15 cellular contexts compared by ENCODE assay signal in the genomic region with DNA sequence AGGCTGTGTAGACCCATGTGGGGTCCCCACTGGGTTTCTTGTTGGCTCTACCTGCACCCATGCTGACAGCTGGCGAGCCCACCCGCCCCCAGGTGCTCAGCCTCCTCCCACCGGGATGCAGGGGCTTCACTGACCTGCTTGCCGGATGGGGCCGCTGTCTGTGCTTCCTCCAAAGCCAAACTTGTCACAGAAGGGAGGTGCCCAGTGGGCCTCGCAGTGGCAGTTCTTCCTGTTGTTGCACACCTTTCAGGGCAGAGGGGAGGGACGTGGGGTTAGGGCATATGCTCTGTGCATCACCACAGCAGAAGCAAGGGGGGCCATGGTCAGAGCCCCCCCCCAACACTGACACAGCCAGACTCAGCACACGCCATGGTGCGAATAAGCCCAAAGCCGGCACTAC.
A peak's percentile ranks its signal among the peaks of the same experiment; 100 is the strongest.
DNase-seq lines count a peak whose midpoint lies in the region; TF ChIP-seq lines count a peak whose summit lies in the region.
"Had no signal": no experiment of that assay in that cellular context is flagged by ENCODE, and none has a peak within 500 bp of the region (broad histone marks: within the 10 kb centered on the region; RNA-seq: fewer than 3 reads in every experiment).

No MANE protein-coding gene starts in this region.

- no peak for DNase-seq in endothelial cell (ENCODE audit: low spot score)
- DNase-seq in trophoblast cell: no peak
- DNase-seq in activated T-cell treated with anti-CD3 and anti-CD28 coated beads, Interleukin-2, amount 50 U/mL, for 1 hour: no peak
- no peak for DNase-seq in ovary
- no peak for DNase-seq in activated T-cell treated with anti-CD3 and anti-CD28 coated beads, Interleukin-2, amount 50 U/mL, for 48 hours
- DNase-seq: EL; NCI-H187; NCI-H446; NK-92 treated with Interleukin-12 subunit alpha and Interleukin-12 subunit beta, amount 100 ng/mL, for 24 hours; OCI-M1 had no signal

- H3K9ac ChIP-seq in BLaER1 treated with 17β-estradiol and CSF1 and Interleukin-3, amounts not matched to agents 10 nM and 100 nM: no peak overlapping the region
- H3K9ac ChIP-seq in trophoblast cell (ENCODE audit: low read length): no peak overlapping the region

- no peak overlapping the region for H2AK5ac ChIP-seq in trophoblast cell (ENCODE audit: low read length)

- peaks cover 0 to 4% (median 0%) of the 10 kb centered on the region in 3 donors for H3K9me3 Mint-ChIP-seq in IgD-negative memory B cell
- no peaks in the 10 kb centered on the region for H3K9me3 Mint-ChIP-seq in endothelial cell (ENCODE audit: unreplicated experiment)

- H2AFZ ChIP-seq in trophoblast cell (ENCODE audit: insufficient read depth, low read length, poor library complexity): no peak overlapping the region

- H3K4me3 Mint-ChIP-seq in IgD-negative memory B cell: no peak overlapping the region
- H3K4me3 Mint-ChIP-seq in endothelial cell (ENCODE audit: unreplicated experiment): no peak overlapping the region

- no peaks in the 10 kb centered on the region for H3K36me3 ChIP-seq in BLaER1 treated with 17β-estradiol and CSF1 and Interleukin-3, amounts not matched to agents 10 nM and 100 nM
- H3K36me3 ChIP-seq in trophoblast cell (ENCODE audit: control insufficient read depth in 1 of 2, insufficient read depth in 2 of 2, low read length in 2 of 2) (peaks cover 0 to 2% of the 10 kb centered on the region in 2 experiments), ovary (no peaks in the 10 kb centered on the region)

- H3K4me2 ChIP-seq in BLaER1 treated with 17β-estradiol and CSF1 and Interleukin-3, amounts not matched to agents 10 nM and 100 nM: peak overlapping the region in 9 of 11 experiments; percentile 51 to 86 (median 74); a peak in 14 of 22 replicates
- H3K4me2 ChIP-seq in trophoblast cell (ENCODE audit: low read length): no peak overlapping the region
- H3K4me2 ChIP-seq: A549 had no signal

- H3K4me1 ChIP-seq in BLaER1 treated with 17β-estradiol and CSF1 and Interleukin-3, amounts not matched to agents 10 nM and 100 nM: peaks cover 22 to 27% (median 25%) of the 10 kb centered on the region in 10 experiments
- H3K4me1 ChIP-seq in trophoblast cell (ENCODE audit: control insufficient read depth in 1 of 2, insufficient read depth in 2 of 2, low read length in 2 of 2) (peaks cover 0 to 8% of the 10 kb centered on the region in 2 experiments), ovary (ENCODE audit: insufficient read depth) (peaks cover 4% of the 10 kb centered on the region)

- H4K20me1 ChIP-seq in BLaER1 treated with 17β-estradiol and CSF1 and Interleukin-3, amounts not matched to agents 10 nM and 100 nM: no peaks in the 10 kb centered on the region

- peak overlapping the region; percentile 95 to 100 (median 100) for H3K27ac Mint-ChIP-seq in IgD-negative memory B cell
- peak overlapping the region; percentile 100 for H3K27ac Mint-ChIP-seq in endothelial cell (ENCODE audit: unreplicated experiment)

- TF ChIP-seq EP300 in ovary (IDR thresholded peaks at IDR 0.05): no peak

- no peaks in the 10 kb centered on the region for H3K79me1 ChIP-seq in trophoblast cell (ENCODE audit: low read length)

- no peak overlapping the region for H3K14ac ChIP-seq in trophoblast cell (ENCODE audit: low read length)

- H4K8ac ChIP-seq in trophoblast cell (ENCODE audit: low read depth, low read length): no peak overlapping the region

- peaks cover 3% of the 10 kb centered on the region for H3K36me3 Mint-ChIP-seq in IgD-negative memory B cell
- peaks cover 26% of the 10 kb centered on the region for H3K36me3 Mint-ChIP-seq in endothelial cell (ENCODE audit: low read depth, unreplicated experiment)

- H3K4ac ChIP-seq in trophoblast cell (ENCODE audit: low read depth, low read length): no peak overlapping the region

- TF ChIP-seq CTCF in endothelial cell (IDR thresholded peaks at IDR 0.05; ENCODE audit: unreplicated experiment) (no peak), ovary (IDR thresholded peaks at IDR 0.05) (no peak)

- H2BK12ac ChIP-seq in trophoblast cell (ENCODE audit: low read length): no peak overlapping the region

- H3K27me3 ChIP-seq in BLaER1 treated with 17β-estradiol and CSF1 and Interleukin-3, amounts not matched to agents 10 nM and 100 nM: no peaks in the 10 kb centered on the region
- no peaks in the 10 kb centered on the region for H3K27me3 ChIP-seq in trophoblast cell (ENCODE audit: insufficient read depth, low read length)
- H3K27me3 ChIP-seq in ovary: no peaks in the 10 kb centered on the region

- no peak overlapping the region for H4K91ac ChIP-seq in trophoblast cell (ENCODE audit: low read depth, low read length)

- no peaks in the 10 kb centered on the region for H3K79me2 ChIP-seq in trophoblast cell (ENCODE audit: control insufficient read depth, insufficient read depth, low read length, poor library complexity)

- H2BK120ac ChIP-seq in trophoblast cell (ENCODE audit: insufficient read depth, low read length, poor library complexity): no peak overlapping the region

- H3K27ac ChIP-seq in BLaER1 treated with 17β-estradiol and CSF1 and Interleukin-3, amounts not matched to agents 10 nM and 100 nM: peak overlapping the region in 4 of 11 experiments; percentile 73 to 86 (median 80); a peak in 5 of 22 replicates
- H3K27ac ChIP-seq in trophoblast cell (ENCODE audit: low read depth, low read length) (no peak overlapping the region), ovary (no peak overlapping the region)
- H3K27ac ChIP-seq: A549, C4-2B had no signal

- H3K9me3 ChIP-seq in BLaER1 treated with 17β-estradiol and CSF1 and Interleukin-3, amounts not matched to agents 10 nM and 100 nM (replicated peaks in 1 of 11): no peaks in the 10 kb centered on the region
- H3K9me3 ChIP-seq in trophoblast cell (ENCODE audit: insufficient read depth, low read depth, low read length): peaks cover 8% of the 10 kb centered on the region
- H3K9me3 ChIP-seq in ovary: no peaks in the 10 kb centered on the region
- H3K9me3 ChIP-seq: A549 had no signal

- H4K12ac ChIP-seq in trophoblast cell (ENCODE audit: low read depth, low read length): no peak overlapping the region

- WGBS in trophoblast cell (ENCODE audit: extremely low coverage, insufficient coverage, insufficient read length): no CpG with 5 or more reads among the region's 10 CpGs
- 86 to 94% (median 88%) methylated on average over 10 of the region's 10 CpGs for WGBS in ovary, 3 donors

- no peak overlapping the region for H3K4me3 ChIP-seq in BLaER1 treated with 17β-estradiol and CSF1 and Interleukin-3, amounts not matched to agents 10 nM and 100 nM
- H3K4me3 ChIP-seq in trophoblast cell (ENCODE audit: low read depth, low read length): peak overlapping the region; percentile 26
- H3K4me3 ChIP-seq in ovary: no peak overlapping the region
- H3K4me3 ChIP-seq: A549, K562 had no signal

- no peak overlapping the region for H3K23ac ChIP-seq in trophoblast cell (ENCODE audit: low read length)

- no peak overlapping the region for H3K18ac ChIP-seq in trophoblast cell (ENCODE audit: low read length)

- no peak overlapping the region for H2BK5ac ChIP-seq in trophoblast cell (ENCODE audit: low read depth, low read length, poor library complexity)

- no peak for TF ChIP-seq POLR2A in ovary (IDR thresholded peaks at IDR 0.05)

- intact Hi-C loops in ovary (cut with DNase I): no loop called here

- peaks cover 18 to 29% (median 24%) of the 10 kb centered on the region in 3 donors for H3K4me1 Mint-ChIP-seq in IgD-negative memory B cell
- peaks cover 51% of the 10 kb centered on the region for H3K4me1 Mint-ChIP-seq in endothelial cell (ENCODE audit: unreplicated experiment)

- H3K27me3 Mint-ChIP-seq in IgD-negative memory B cell: no peaks in the 10 kb centered on the region
- H3K27me3 Mint-ChIP-seq in endothelial cell (ENCODE audit: unreplicated experiment): peaks cover 10% of the 10 kb centered on the region
